37 cellular contexts compared by ENCODE assay signal in genomic region chr17:73179387-73179786, GRCh38. TPM values are rescaled to one million over a fixed set of nuclear protein-coding genes. Genes with fewer than 3 reads are reported as not detected.
"Had no signal": no experiment of that assay in that cellular context is flagged by ENCODE, and none has a peak within 500 bp of the region (broad histone marks: within the 10 kb centered on the region; RNA-seq: fewer than 3 reads in every experiment).

No MANE protein-coding gene starts in this region.

- H3K36me3 ChIP-seq: adrenal gland, brain microvascular endothelial cell, breast epithelium had no signal

- H3K27me3 ChIP-seq: adrenal gland, body of pancreas, brain microvascular endothelial cell, breast epithelium had no signal

- H3K4me1 Mint-ChIP-seq: activated B cell treated with CpG ODN at 0.5 μM for 24 hours; activated CD4-positive, alpha-beta T cell treated with anti-CD3 and anti-CD28 coated beads, Interleukin-2, amount 10 ng/mL, durations not matched to agents 24 days and 14 days; activated naive CD8-positive, alpha-beta T cell treated with anti-CD3 and anti-CD28 coated beads for 36 hours; activated T-helper 17 cell treated with anti-CD3 and anti-CD28 coated beads, Interleukin-2, amount 50 U/mL, for 72 hours had no signal

- H3K9me3 Mint-ChIP-seq: activated B cell treated with CpG ODN at 0.5 μM for 24 hours; activated CD4-positive, alpha-beta memory T cell treated with anti-CD3 and anti-CD28 coated beads for 36 hours; activated CD8-positive, alpha-beta T cell treated with anti-CD3 and anti-CD28 coated beads for 36 hours; activated naive CD4-positive, alpha-beta T cell treated with anti-CD3 and anti-CD28 coated beads for 36 hours; activated naive CD8-positive, alpha-beta T cell treated with anti-CD3 and anti-CD28 coated beads for 36 hours; activated T-cell treated with anti-CD3 and anti-CD28 coated beads, Interleukin-2, amount 50 U/mL, for 4 hours; activated T-helper 1 cell treated with anti-CD3 and anti-CD28 coated beads, Interleukin-12 subunit alpha, Interleukin-12 subunit beta, Interleukin-2, Interleukin-4 antibody, amounts not matched to agents 30 ng/mL and 10 ng/mL and 1 ng/mL, durations not matched to agents 14 hours and 24 hours and 36 hours; activated T-helper 17 cell treated with anti-CD3 and anti-CD28 coated beads, Interleukin-2, amount 50 U/mL, for 72 hours; T-helper 1 cell treated with Interleukin-12 subunit alpha and Interleukin-12 subunit beta and Interleukin-4 antibody, amounts not matched to agents 30 μg/mL and 1 μg/mL, for 36 hours; T-helper 2 cell treated with Interferon-gamma antibody and Interleukin-4, amounts not matched to agents 5 μg/mL and 100 μg/mL, for 36 hours had no signal

- H3K36me3 Mint-ChIP-seq: activated CD4-positive, alpha-beta memory T cell treated with anti-CD3 and anti-CD28 coated beads for 36 hours; activated naive CD4-positive, alpha-beta T cell treated with anti-CD3 and anti-CD28 coated beads, Interleukin-2, amount 50 U/mL, for 72 hours had no signal

- H3K9me3 ChIP-seq: adrenal gland, body of pancreas, breast epithelium had no signal

- H3K4me1 ChIP-seq: adrenal gland, breast epithelium had no signal

- ATAC-seq: activated CD8-positive, alpha-beta T cell treated with anti-CD3 and anti-CD28 coated beads for 36 hours; activated naive CD4-positive, alpha-beta T cell treated with anti-CD3 and anti-CD28 coated beads, Interleukin-2, amount 50 U/mL, for 72 hours; activated T-cell treated with anti-CD3 and anti-CD28 coated beads, Interleukin-2, amount 50 U/mL, for 4 hours; activated T-cell treated with anti-CD3 and anti-CD28 coated beads, Interleukin-2, amount 50 U/mL, for 72 hours; activated T-helper 17 cell treated with anti-CD3 and anti-CD28 coated beads, Interleukin-2, amount 50 U/mL, for 72 hours; body of pancreas had no signal

- DNase-seq: activated B cell treated with CpG ODN at 0.5 μM for 24 hours; activated CD4-positive, alpha-beta memory T cell treated with anti-CD3 and anti-CD28 coated beads for 36 hours; activated CD4-positive, alpha-beta T cell treated with anti-CD3 and anti-CD28 coated beads for 4 hours; activated CD4-positive, alpha-beta T cell treated with anti-CD3 and anti-CD28 coated beads, Interleukin-2, amount 10 ng/mL, durations not matched to agents 24 days and 14 days; activated CD4-positive, alpha-beta T cell treated with anti-CD3 and anti-CD28 coated beads, Interleukin-2, amount 50 U/mL, for 1 hour; activated CD4-positive, alpha-beta T cell treated with anti-CD3 and anti-CD28 coated beads, Interleukin-2, amount 50 U/mL, for 4 hours; activated CD4-positive, CD25-positive, alpha-beta regulatory T cell treated with anti-CD3 and anti-CD28 coated beads, Interleukin-2, amount 50 U/mL, for 72 hours; activated CD8-positive, alpha-beta memory T cell treated with anti-CD3 and anti-CD28 coated beads, Interleukin-2, amount 50 U/mL, for 4 hours; activated CD8-positive, alpha-beta T cell treated with anti-CD3 and anti-CD28 coated beads for 36 hours; activated effector memory CD4-positive, alpha-beta T cell treated with anti-CD3 and anti-CD28 coated beads, Interleukin-2, amount 50 U/mL, for 16 hours; activated gamma-delta T cell treated with Interleukin-2 at 50 U/mL for 16 hours; activated naive CD4-positive, alpha-beta T cell; activated naive CD4-positive, alpha-beta T cell treated with anti-CD3 and anti-CD28 coated beads for 36 hours; activated naive CD4-positive, alpha-beta T cell treated with anti-CD3 and anti-CD28 coated beads, Interleukin-2, amount 50 U/mL, for 16 hours; activated naive CD8-positive, alpha-beta T cell treated with anti-CD3 and anti-CD28 coated beads for 36 hours; activated T-cell treated with anti-CD3 and anti-CD28 coated beads for 4 hours; activated T-cell treated with anti-CD3 and anti-CD28 coated beads, Interleukin-2, amount 50 U/mL, for 1 hour; activated T-cell treated with anti-CD3 and anti-CD28 coated beads, Interleukin-2, amount 50 U/mL, for 4 hours; activated T-cell treated with anti-CD3 and anti-CD28 coated beads, Interleukin-2, amount 50 U/mL, for 72 hours; adrenal gland; amniotic stem cell; aorta; body of pancreas; brain microvascular endothelial cell; central memory CD4-positive, alpha-beta T cell; T-helper 1 cell; T-helper 2 cell; T-helper 9 cell had no signal

- H3K4me3 ChIP-seq: adrenal gland, body of pancreas, breast epithelium had no signal

- H3K27me3 Mint-ChIP-seq: activated B cell treated with CpG ODN at 0.5 μM for 24 hours; activated CD4-positive, alpha-beta memory T cell treated with anti-CD3 and anti-CD28 coated beads for 36 hours; activated CD4-positive, alpha-beta T cell treated with anti-CD3 and anti-CD28 coated beads, Interleukin-2, amount 10 ng/mL, durations not matched to agents 24 days and 14 days; activated CD8-positive, alpha-beta T cell treated with anti-CD3 and anti-CD28 coated beads for 36 hours; activated naive CD8-positive, alpha-beta T cell treated with anti-CD3 and anti-CD28 coated beads for 36 hours; activated T-helper 17 cell treated with anti-CD3 and anti-CD28 coated beads, Interleukin-2, amount 50 U/mL, for 72 hours had no signal

- H3K27ac ChIP-seq: body of pancreas, brain microvascular endothelial cell, breast epithelium, VCaP had no signal

- H3K4me3 Mint-ChIP-seq: activated B cell treated with CpG ODN at 0.5 μM for 24 hours; activated CD4-positive, alpha-beta memory T cell treated with anti-CD3 and anti-CD28 coated beads for 36 hours; activated CD4-positive, alpha-beta T cell treated with anti-CD3 and anti-CD28 coated beads, Interleukin-2, amount 10 ng/mL, durations not matched to agents 24 days and 14 days; activated CD8-positive, alpha-beta T cell treated with anti-CD3 and anti-CD28 coated beads for 36 hours; activated naive CD4-positive, alpha-beta T cell treated with anti-CD3 and anti-CD28 coated beads for 36 hours; activated naive CD8-positive, alpha-beta T cell treated with anti-CD3 and anti-CD28 coated beads for 36 hours; activated T-cell treated with anti-CD3 and anti-CD28 coated beads, Interleukin-2, amount 50 U/mL, for 4 hours; activated T-cell treated with anti-CD3 and anti-CD28 coated beads, Interleukin-2, amount 50 U/mL, for 72 hours; activated T-helper 1 cell treated with anti-CD3 and anti-CD28 coated beads, Interleukin-12 subunit alpha, Interleukin-12 subunit beta, Interleukin-2, Interleukin-4 antibody, amounts not matched to agents 30 ng/mL and 10 ng/mL and 1 ng/mL, durations not matched to agents 14 hours and 24 hours and 36 hours; activated T-helper 17 cell treated with anti-CD3 and anti-CD28 coated beads, Interleukin-2, amount 50 U/mL, for 72 hours; T-helper 1 cell treated with Interleukin-12 subunit alpha and Interleukin-12 subunit beta and Interleukin-4 antibody, amounts not matched to agents 30 μg/mL and 1 μg/mL, for 36 hours; T-helper 2 cell treated with Interferon-gamma antibody and Interleukin-4, amounts not matched to agents 5 μg/mL and 100 μg/mL, for 36 hours had no signal

- H3K27ac Mint-ChIP-seq: activated B cell treated with CpG ODN at 0.5 μM for 24 hours; activated CD4-positive, alpha-beta memory T cell treated with anti-CD3 and anti-CD28 coated beads for 36 hours; activated CD4-positive, alpha-beta T cell treated with anti-CD3 and anti-CD28 coated beads, Interleukin-2, amount 10 ng/mL, durations not matched to agents 24 days and 14 days; activated CD8-positive, alpha-beta T cell treated with anti-CD3 and anti-CD28 coated beads for 36 hours; activated naive CD4-positive, alpha-beta T cell treated with anti-CD3 and anti-CD28 coated beads for 36 hours; activated naive CD4-positive, alpha-beta T cell treated with anti-CD3 and anti-CD28 coated beads, Interleukin-2, amount 50 U/mL, for 72 hours; activated naive CD8-positive, alpha-beta T cell treated with anti-CD3 and anti-CD28 coated beads for 36 hours; activated T-cell treated with anti-CD3 and anti-CD28 coated beads, Interleukin-2, amount 50 U/mL, for 72 hours; activated T-helper 1 cell treated with anti-CD3 and anti-CD28 coated beads, Interleukin-12 subunit alpha, Interleukin-12 subunit beta, Interleukin-2, Interleukin-4 antibody, amounts not matched to agents 30 ng/mL and 10 ng/mL and 1 ng/mL, durations not matched to agents 14 hours and 24 hours and 36 hours; activated T-helper 17 cell treated with anti-CD3 and anti-CD28 coated beads, Interleukin-2, amount 50 U/mL, for 72 hours; T-helper 1 cell treated with Interleukin-12 subunit alpha and Interleukin-12 subunit beta and Interleukin-4 antibody, amounts not matched to agents 30 μg/mL and 1 μg/mL, for 36 hours; T-helper 2 cell treated with Interferon-gamma antibody and Interleukin-4, amounts not matched to agents 5 μg/mL and 100 μg/mL, for 36 hours had no signal

- FAIRE-seq: astrocyte, TTC549 had no signal

RNA-seq across cellular contexts. Expression of gene SSTR2, which starts 14.6 kb away (rescaled TPM):
- total RNA-seq: activated naive CD4-positive, alpha-beta T cell treated with anti-CD3 and anti-CD28 coated beads for 36 hours had no signal
